8 cellular contexts compared by ENCODE assay signal in genomic region chr9:38160613-38161215, GRCh38.
DNase-seq lines count a peak whose midpoint lies in the region; ATAC-seq lines count a peak whose summit lies in the region.

No MANE protein-coding gene starts in this region.

- H3K27ac Mint-ChIP-seq in activated CD4-positive, alpha-beta T cell treated with anti-CD3 and anti-CD28 coated beads, Interleukin-2, amount 10 ng/mL, durations not matched to agents 24 days and 14 days, result no peak overlapping the region

- no peak for ATAC-seq in GM19467 (IDR thresholded peaks at IDR 0.05; ENCODE audit: unreplicated experiment)

- peaks cover 3% of the 10 kb centered on the region for H3K4me1 Mint-ChIP-seq in activated CD4-positive, alpha-beta T cell treated with anti-CD3 and anti-CD28 coated beads, Interleukin-2, amount 10 ng/mL, durations not matched to agents 24 days and 14 days

- no peaks in the 10 kb centered on the region for H3K36me3 Mint-ChIP-seq in activated CD4-positive, alpha-beta T cell treated with anti-CD3 and anti-CD28 coated beads, Interleukin-2, amount 10 ng/mL, durations not matched to agents 24 days and 14 days (ENCODE audit: low read depth)

- H3K27me3 Mint-ChIP-seq in activated CD4-positive, alpha-beta T cell treated with anti-CD3 and anti-CD28 coated beads, Interleukin-2, amount 10 ng/mL, durations not matched to agents 24 days and 14 days, result no peaks in the 10 kb centered on the region

- no peak overlapping the region for H3K4me3 Mint-ChIP-seq in activated CD4-positive, alpha-beta T cell treated with anti-CD3 and anti-CD28 coated beads, Interleukin-2, amount 10 ng/mL, durations not matched to agents 24 days and 14 days

- H3K9me3 Mint-ChIP-seq in activated CD4-positive, alpha-beta T cell treated with anti-CD3 and anti-CD28 coated beads, Interleukin-2, amount 10 ng/mL, durations not matched to agents 24 days and 14 days, result no peaks in the 10 kb centered on the region

- peak; percentile 26 to 40 for DNase-seq in SHP77 (lab: John Stamatoyannopoulos, UW)
- DNase-seq in SHP77 treated with DMSO at 0.1 percent for 48 hours (lab: John Stamatoyannopoulos, UW), result no peak
- DNase-seq in NCI-H1694 (lab: John Stamatoyannopoulos, UW), result peak; percentile 52
- peak; percentile 88 for DNase-seq in activated CD4-positive, alpha-beta T cell treated with anti-CD3 and anti-CD28 coated beads, Interleukin-2, amount 10 ng/mL, durations not matched to agents 24 days and 14 days
- DNase-seq in dermis microvascular lymphatic vessel endothelial cell (ENCODE audit: low read depth in 2 of 2), result peak; percentile 44 to 66
- DNase-seq in lung microvascular endothelial cell (ENCODE audit: low read depth in 2 of 2), result peak; percentile 64 to 79
- peak; percentile 34 for DNase-seq in stimulated activated CD8-positive, alpha-beta memory T cell treated with anti-CD3 and anti-CD28 coated beads, Interleukin-4, amount 100 ng/mL, for 24 hours (ENCODE audit: low read depth)

- intact Hi-C loops in activated CD4-positive, alpha-beta T cell treated with anti-CD3 and anti-CD28 coated beads, Interleukin-2, amount 10 ng/mL, durations not matched to agents 24 days and 14 days (cut with micrococcal nuclease), result loop anchor here (1.0 to 5.0 kb wide), 2 partner anchors 73 to 247 kb away; no protein-coding TSS in a partner anchor
